ENCODE assay signal across 34 cellular contexts in the genomic region with DNA sequence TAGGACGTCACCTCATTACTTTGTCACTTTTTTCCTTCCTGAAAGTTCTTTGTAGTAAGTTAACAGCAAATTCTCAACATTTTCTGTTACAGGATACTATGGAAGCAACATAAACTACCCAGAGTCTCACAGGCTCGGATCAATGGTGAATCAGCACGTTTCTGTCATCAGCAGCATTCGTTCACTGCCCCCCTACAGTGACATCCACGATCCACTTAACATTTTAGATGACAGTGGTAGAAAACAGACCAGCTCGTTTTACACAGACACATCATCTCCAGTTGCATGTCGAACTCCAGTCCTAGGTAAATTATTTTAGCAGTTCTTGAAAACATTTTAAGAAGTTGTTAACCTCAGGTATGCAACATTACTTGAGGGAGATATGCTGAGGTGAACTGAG. TPM values are rescaled to one million over a fixed set of nuclear protein-coding genes. Genes with fewer than 3 reads are reported as not detected.
"Had no signal": no experiment of that assay in that cellular context is flagged by ENCODE, and none has a peak within 500 bp of the region (broad histone marks: within the 10 kb centered on the region; RNA-seq: fewer than 3 reads in every experiment).

No MANE protein-coding gene starts in this region.

- H3K4me3 ChIP-seq: hepatocyte, left lung, lower lobe of right lung, mucosa of descending colon, ovary, right atrium auricular region, right lobe of liver, stomach, testis, thyroid gland, transverse colon, upper lobe of left lung, vagina had no signal

- H3K9me3 ChIP-seq: left lung, lower lobe of right lung, mucosa of descending colon, ovary, right atrium auricular region, right lobe of liver, stomach, testis, thyroid gland, transverse colon, upper lobe of left lung, vagina had no signal

- H3K27ac ChIP-seq: hepatocyte, left lung, lower lobe of right lung, ovary, right atrium auricular region, right lobe of liver, stomach, testis, thyroid gland, transverse colon, upper lobe of left lung, vagina had no signal

- FAIRE-seq: kidney had no signal

- H3K27me3 ChIP-seq: hepatocyte, left lung, ovary, right atrium auricular region, right lobe of liver, stomach, testis, thyroid gland, transverse colon, upper lobe of left lung, vagina had no signal

- H2AFZ ChIP-seq: hepatocyte had no signal

- ATAC-seq: left colon; left lung; lower lobe of right lung; mucosa of descending colon; naive thymus-derived CD4-positive, alpha-beta T cell; natural killer cell treated with Interleukin-12 subunit alpha and Interleukin-12 subunit beta and Interleukin-15 and Interleukin-18, amount 100 ng/mL, for 72 hours; right lobe of liver; stimulated activated naive B cell treated with anti-CD40 and anti-IgM and Interleukin-4, amounts not matched to agents 10 μg/mL and 1 μg/mL and 100 μg/mL, for 72 hours; stimulated activated naive CD8-positive, alpha-beta T cell treated with anti-CD3 and anti-CD28 coated beads, Interleukin-15, Interleukin-2, amounts not matched to agents 100 U/mL and 50 U/mL, for 24 hours had no signal

- DNase-seq: kidney; left colon; left lung; lower lobe of right lung; mammary epithelial cell; mesenchymal stem cell; midbrain; mucosa of descending colon; naive thymus-derived CD4-positive, alpha-beta T cell; ovary; right lobe of liver; stimulated activated CD4-positive, alpha-beta T cell treated with anti-CD3 and anti-CD28 coated beads, Interleukin-12 subunit alpha, Interleukin-12 subunit beta, amount 100 ng/mL, for 4 hours; stimulated activated CD4-positive, alpha-beta T cell treated with anti-CD3 and anti-CD28 coated beads, Interleukin-15, amount 100 ng/mL, for 24 hours; stimulated activated CD4-positive, alpha-beta T cell treated with anti-CD3 and anti-CD28 coated beads, Interleukin-2, amount 100 ng/mL, for 24 hours; stimulated activated CD4-positive, alpha-beta T cell treated with anti-CD3 and anti-CD28 coated beads, Interleukin-4, amount 100 ng/mL, for 1 hour; stimulated activated naive B cell treated with anti-CD40 and anti-IgM and Interleukin-4, amounts not matched to agents 10 μg/mL and 1 μg/mL and 100 μg/mL, for 72 hours; stimulated activated naive CD8-positive, alpha-beta T cell treated with anti-CD3 and anti-CD28 coated beads, Interleukin-15, Interleukin-2, amounts not matched to agents 100 U/mL and 50 U/mL, for 24 hours; stomach; testis; thyroid gland; transverse colon; upper lobe of left lung had no signal

- H3K36me3 ChIP-seq: left lung, lower lobe of right lung, ovary, right atrium auricular region, right lobe of liver, stomach, thyroid gland, transverse colon, upper lobe of left lung, vagina had no signal

- H3K79me2 ChIP-seq: hepatocyte had no signal

- H3K4me1 ChIP-seq: left lung, lower lobe of right lung, testis, thyroid gland, transverse colon, upper lobe of left lung, vagina had no signal

- H3K4me2 ChIP-seq: hepatocyte had no signal

RNA-seq across cellular contexts. Expression of a gene that starts 51.6 kb away (rescaled TPM):
- total RNA-seq: kidney; left lung; liver; lower lobe of right lung; mammary epithelial cell; myocyte; naive thymus-derived CD4-positive, alpha-beta T cell; natural killer cell treated with Interleukin-12 subunit alpha and Interleukin-12 subunit beta and Interleukin-15 and Interleukin-18, amount 100 ng/mL, for 72 hours; omental fat pad; ovary; pulmonary artery endothelial cell; renal cortical epithelial cell; right atrium auricular region; right lobe of liver; skeletal muscle tissue; thyroid gland; urinary bladder; vagina had no signal
- polyA plus RNA-seq: liver; mammary epithelial cell; naive thymus-derived CD4-positive, alpha-beta T cell; neural cell; ovary had no signal
